In the genomic region with DNA sequence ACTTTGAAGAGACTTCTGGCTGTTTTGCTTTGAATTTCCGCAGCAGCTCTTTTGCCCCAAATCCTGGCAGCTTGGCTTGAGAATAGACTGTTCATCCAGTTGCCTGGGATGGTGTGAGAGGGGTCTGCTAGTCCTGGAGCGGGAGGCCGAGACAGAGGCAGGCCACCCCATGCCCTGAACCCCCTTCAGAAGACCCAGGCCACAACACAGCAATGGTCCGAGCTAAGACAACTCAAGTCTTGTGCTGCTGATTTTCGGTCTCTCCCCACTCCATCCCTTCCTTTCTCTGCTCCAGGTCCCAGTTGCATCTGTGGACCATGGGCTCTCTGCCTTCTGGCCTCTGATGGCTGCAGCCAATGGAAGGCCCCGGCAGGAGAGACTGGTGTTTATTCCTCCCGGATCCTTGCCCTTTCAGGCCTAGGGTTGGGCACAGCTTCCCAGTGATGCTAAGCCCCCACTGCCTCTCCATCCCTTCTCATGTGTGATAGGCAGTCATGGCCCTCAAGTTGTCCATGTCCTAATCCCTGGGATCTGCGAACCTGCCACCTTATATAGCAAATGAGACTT, we compare ENCODE assay signal across 22 cellular contexts. TPM values are rescaled to one million over a fixed set of nuclear protein-coding genes. Genes with fewer than 3 reads are reported as not detected.
DNase-seq lines count a peak whose midpoint lies in the region; ATAC-seq and TF ChIP-seq lines count a peak whose summit lies in the region.
"Had no signal": no experiment of that assay in that cellular context is flagged by ENCODE, and none has a peak within 500 bp of the region (broad histone marks: within the 10 kb centered on the region; RNA-seq: fewer than 3 reads in every experiment).

No MANE protein-coding gene starts in this region.

- ATAC-seq in activated T-cell treated with anti-CD3 and anti-CD28 coated beads, Interleukin-2, amount 50 U/mL, for 4 hours, result no peak
- no peak for ATAC-seq in HG03520 (IDR thresholded peaks at IDR 0.05; ENCODE audit: unreplicated experiment)
- ATAC-seq: K562 had no signal

- no peak overlapping the region for H3K4me3 Mint-ChIP-seq in activated T-cell treated with anti-CD3 and anti-CD28 coated beads, Interleukin-2, amount 50 U/mL, for 24 hours
- no peak overlapping the region for H3K4me3 Mint-ChIP-seq in activated T-cell treated with anti-CD3 and anti-CD28 coated beads, Interleukin-2, amount 50 U/mL, for 4 hours
- H3K4me3 Mint-ChIP-seq: CD4-positive, alpha-beta T cell had no signal

- in situ Hi-C loops in GM13977 (cut with MboI; ENCODE audit: low pct_unique_long_range_greater_than_20kb, low sequenced_read_pairs, unreplicated experiment), result no loop called here

- H3K27ac ChIP-seq in Peyer's patch (no peak overlapping the region), suprapubic skin (no peak overlapping the region)
- H3K27ac ChIP-seq: PC-9, RWPE1 had no signal

- H3K27me3 ChIP-seq in Peyer's patch, result no peaks in the 10 kb centered on the region
- no peaks in the 10 kb centered on the region for H3K27me3 ChIP-seq in suprapubic skin

- no peaks in the 10 kb centered on the region for H3K9me3 Mint-ChIP-seq in activated T-cell treated with anti-CD3 and anti-CD28 coated beads, Interleukin-2, amount 50 U/mL, for 24 hours
- H3K9me3 Mint-ChIP-seq in activated T-cell treated with anti-CD3 and anti-CD28 coated beads, Interleukin-2, amount 50 U/mL, for 4 hours, result no peaks in the 10 kb centered on the region
- H3K9me3 Mint-ChIP-seq: CD4-positive, alpha-beta T cell had no signal

- no peaks in the 10 kb centered on the region for H3K9me3 ChIP-seq in Peyer's patch
- H3K9me3 ChIP-seq in suprapubic skin, result no peaks in the 10 kb centered on the region

- TF ChIP-seq EP300 in suprapubic skin (IDR thresholded peaks at IDR 0.05), result no peak

- H3K36me3 ChIP-seq in Peyer's patch (no peaks in the 10 kb centered on the region), suprapubic skin (no peaks in the 10 kb centered on the region)

- 100% methylated on average over 8 of the region's 8 CpGs for WGBS in suprapubic skin

- H3K27ac Mint-ChIP-seq in activated T-cell treated with anti-CD3 and anti-CD28 coated beads, Interleukin-2, amount 50 U/mL, for 24 hours, result no peak overlapping the region
- H3K27ac Mint-ChIP-seq: CD4-positive, alpha-beta T cell had no signal

- H3K36me3 Mint-ChIP-seq in activated T-cell treated with anti-CD3 and anti-CD28 coated beads, Interleukin-2, amount 50 U/mL, for 24 hours (ENCODE audit: low read depth), result no peaks in the 10 kb centered on the region
- H3K36me3 Mint-ChIP-seq in activated T-cell treated with anti-CD3 and anti-CD28 coated beads, Interleukin-2, amount 50 U/mL, for 4 hours (ENCODE audit: insufficient read depth), result no peaks in the 10 kb centered on the region

- H3K27me3 Mint-ChIP-seq in activated T-cell treated with anti-CD3 and anti-CD28 coated beads, Interleukin-2, amount 50 U/mL, for 24 hours, result no peaks in the 10 kb centered on the region
- no peaks in the 10 kb centered on the region for H3K27me3 Mint-ChIP-seq in activated T-cell treated with anti-CD3 and anti-CD28 coated beads, Interleukin-2, amount 50 U/mL, for 4 hours (ENCODE audit: low read depth)
- H3K27me3 Mint-ChIP-seq: CD4-positive, alpha-beta T cell had no signal

- peaks cover 7% of the 10 kb centered on the region for H3K4me1 Mint-ChIP-seq in activated T-cell treated with anti-CD3 and anti-CD28 coated beads, Interleukin-2, amount 50 U/mL, for 24 hours (ENCODE audit: low read depth)
- H3K4me1 Mint-ChIP-seq in activated T-cell treated with anti-CD3 and anti-CD28 coated beads, Interleukin-2, amount 50 U/mL, for 4 hours (ENCODE audit: low read depth), result peaks cover 6% of the 10 kb centered on the region

- peak; percentile 8 for DNase-seq in activated T-cell treated with anti-CD3 and anti-CD28 coated beads, Interleukin-2, amount 50 U/mL, for 24 hours
- DNase-seq in activated T-cell treated with anti-CD3 and anti-CD28 coated beads, Interleukin-2, amount 50 U/mL, for 4 hours, result no peak
- DNase-seq in Peyer's patch, result peak in 2 of 3 donors; percentile 31 to 34
- peak; percentile 62 for DNase-seq in mesenteric fat pad (ENCODE audit: low spot score)
- peak; percentile 28 to 52 for DNase-seq in suprapubic skin (ENCODE audit: low spot score in 2 of 2)
- no peak for DNase-seq in NCI-H2029 treated with DMSO at 0.1 percent for 48 hours (lab: John Stamatoyannopoulos, UW)
- no peak for DNase-seq in GM13977 (ENCODE audit: low spot score)
- DNase-seq: CD4-positive, alpha-beta T cell; GOT3; Kasumi-1; NCI-H1105; NCI-H1436 treated with DMSO at 0.1 percent for 48 hours; NCI-H187 treated with DMSO at 0.1 percent for 48 hours; NCI-H2107; NCI-H446; NCI-H524 treated with DMSO at 0.1 percent for 48 hours; NCI-H774; PC-9; SHP77 had no signal

- TF ChIP-seq POLR2A in Peyer's patch (IDR thresholded peaks at IDR 0.05), result no peak
- TF ChIP-seq POLR2A in suprapubic skin (IDR thresholded peaks at IDR 0.05), result no peak

- peaks cover 0 to 37% (median 1%) of the 10 kb centered on the region in 4 donors for H3K4me1 ChIP-seq in Peyer's patch
- H3K4me1 ChIP-seq in suprapubic skin, result peaks cover 32% of the 10 kb centered on the region

- TF ChIP-seq CTCF in Peyer's patch (IDR thresholded peaks at IDR 0.05), result no peak
- TF ChIP-seq CTCF in suprapubic skin (IDR thresholded peaks at IDR 0.05), result no peak
- no peak for TF ChIP-seq CTCF in GM13977 (IDR thresholded peaks at IDR 0.05; ENCODE audit: extremely low read depth, insufficient read depth, missing control alignments)

- H3K4me3 ChIP-seq in Peyer's patch, result no peak overlapping the region
- H3K4me3 ChIP-seq in suprapubic skin, result no peak overlapping the region
- H3K4me3 ChIP-seq: K562, PC-9 had no signal

RNA-seq across cellular contexts. Expression of a gene that starts 31.9 kb away (rescaled TPM):
- 10 to 100 TPM in 1 of 3 donors, 1 to 10 TPM in 2; 8.1 to 13.5 (median 9.2) TPM for total RNA-seq in activated T-cell treated with anti-CD3 and anti-CD28 coated beads, Interleukin-2, amount 50 U/mL, for 4 hours
- total RNA-seq in Peyer's patch (100 to 1,000 TPM in 1 of 4 donors, 10 to 100 TPM in 3; 48.0 to 152 (median 69.9) TPM), mesenteric fat pad (133 TPM), suprapubic skin (10 to 100 TPM; 58.0 to 91.5 (median 70.6) TPM)

Comparison
In these comparisons a context has a peak if more than half of its experiments do, and no peak if none do; other contexts are left out.
1. DNase-seq: peak in activated T-cell treated with anti-CD3 and anti-CD28 coated beads, Interleukin-2, amount 50 U/mL, for 24 hours (single experiment), Peyer's patch (2 of 3), mesenteric fat pad (single experiment) and suprapubic skin (2 of 2); none in activated T-cell treated with anti-CD3 and anti-CD28 coated beads, Interleukin-2, amount 50 U/mL, for 4 hours (single experiment), NCI-H2029 treated with DMSO at 0.1 percent for 48 hours (single experiment) and GM13977 (single experiment).